Comparison of ENCODE assay signal across 25 cellular contexts in the genomic region with DNA sequence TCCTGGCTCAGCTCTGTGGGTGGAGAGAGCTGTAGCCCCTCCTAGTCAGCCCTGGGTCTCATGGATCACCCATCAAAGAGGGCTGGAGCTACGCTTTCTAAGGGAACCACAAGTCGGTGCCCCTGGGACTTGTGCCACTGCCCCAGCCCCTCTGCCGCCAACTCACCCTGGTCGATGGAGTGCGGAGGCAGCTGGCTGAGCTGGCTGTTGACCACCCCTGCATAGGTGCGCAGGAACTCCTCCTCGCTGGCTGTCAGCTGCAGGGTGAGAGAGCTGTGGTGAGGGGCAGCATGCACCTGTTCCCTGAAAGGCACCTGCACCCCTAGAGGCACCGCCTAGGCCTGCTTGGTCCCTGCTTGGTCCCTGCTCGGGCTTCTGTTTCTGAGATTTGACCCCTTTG. TPM values are rescaled to one million over a fixed set of nuclear protein-coding genes. Genes with fewer than 3 reads are reported as not detected.
DNase-seq lines count a peak whose midpoint lies in the region; ATAC-seq, FAIRE-seq and TF ChIP-seq lines count a peak whose summit lies in the region.
"Had no signal": no experiment of that assay in that cellular context is flagged by ENCODE, and none has a peak within 500 bp of the region (broad histone marks: within the 10 kb centered on the region; RNA-seq: fewer than 3 reads in every experiment).

No MANE protein-coding gene starts in this region.

- POLR2A ChIA-PET in activated B cell treated with CpG ODN at 0.5 μM for 24 hours (lab: Charles Lee): interaction anchor here (0.6 kb wide), 2 partner anchors 155 to 226 kb away, joined by 3 read pairs; no protein-coding TSS in a partner anchor

- 96% methylated on average over 9 of the region's 9 CpGs for WGBS in smooth muscle cell (ENCODE audit: low lambda C conversion rate)

- H3K4me1 Mint-ChIP-seq in activated B cell treated with CpG ODN at 0.5 μM for 24 hours: peaks cover 5% of the 10 kb centered on the region
- H3K4me1 Mint-ChIP-seq in neural progenitor cell: peaks cover 12% of the 10 kb centered on the region

- H3K27me3 ChIP-seq in neural progenitor cell (no peaks in the 10 kb centered on the region), smooth muscle cell (ENCODE audit: low read depth) (no peaks in the 10 kb centered on the region), left ventricle myocardium inferior (ENCODE audit: low read depth) (no peaks in the 10 kb centered on the region)

- no peak for TF ChIP-seq POLR2A in GM12891 (IDR thresholded peaks at IDR 0.05; ENCODE audit: low read depth, low read length)

- TF ChIP-seq CTCF in activated B cell treated with CpG ODN at 0.5 μM for 24 hours (IDR thresholded peaks at IDR 0.05) (no peak), neural progenitor cell (IDR thresholded peaks at IDR 0.05) (no peak), smooth muscle cell (IDR thresholded peaks at IDR 0.05; ENCODE audit: borderline replicate concordance, insufficient read depth, poor library complexity, severe bottlenecking) (no peak), left ventricle myocardium inferior (IDR thresholded peaks at IDR 0.05; ENCODE audit: borderline replicate concordance) (no peak)

- intact Hi-C loops in activated B cell treated with CpG ODN at 0.5 μM for 24 hours (cut with micrococcal nuclease): loop anchor here (10.0 kb wide), 1 partner anchor 484 kb away; no protein-coding TSS in a partner anchor
- intact Hi-C loops in left ventricle myocardium inferior (cut with micrococcal nuclease): loop anchor here (10.0 kb wide), 1 partner anchor 74 kb away; a partner anchor contains a TSS

- H3K9me3 ChIP-seq in neural progenitor cell (ENCODE audit: low read depth) (no peaks in the 10 kb centered on the region), smooth muscle cell (replicated peaks; ENCODE audit: low read depth) (no peaks in the 10 kb centered on the region), left ventricle myocardium inferior (replicated peaks) (no peaks in the 10 kb centered on the region)

- H3K79me2 ChIP-seq in neural progenitor cell (ENCODE audit: low read depth) (no peaks in the 10 kb centered on the region), smooth muscle cell (ENCODE audit: low read depth) (no peaks in the 10 kb centered on the region)

- FAIRE-seq in GM12891 (lab: Jason Lieb, UNC): peak; percentile 40
- FAIRE-seq: GM18507 had no signal

- H3K27ac ChIP-seq in neural progenitor cell (no peak overlapping the region), smooth muscle cell (ENCODE audit: low read depth) (no peak overlapping the region), left ventricle myocardium inferior (replicated peaks) (no peak overlapping the region)
- H3K27ac ChIP-seq: KMS-11 had no signal

- H3K9ac ChIP-seq in neural progenitor cell (no peak overlapping the region), smooth muscle cell (ENCODE audit: low read depth) (no peak overlapping the region)
- H3K9ac ChIP-seq: KMS-11 had no signal

- H3K4me3 ChIP-seq in neural progenitor cell (no peak overlapping the region), smooth muscle cell (no peak overlapping the region), left ventricle myocardium inferior (no peak overlapping the region)

- CTCF ChIA-PET in activated B cell treated with CpG ODN at 0.5 μM for 24 hours (lab: Charles Lee): interaction anchor here (5.4 to 9.6 kb wide), 2 partner anchors 87 to 255 kb away, joined by 39 to 156 read pairs; no protein-coding TSS in a partner anchor

- H3K4me2 ChIP-seq in neural progenitor cell (no peak overlapping the region), smooth muscle cell (no peak overlapping the region)
- H3K4me2 ChIP-seq: KMS-11 had no signal

- no peaks in the 10 kb centered on the region for H3K27me3 Mint-ChIP-seq in activated B cell treated with CpG ODN at 0.5 μM for 24 hours
- H3K27me3 Mint-ChIP-seq in neural progenitor cell (ENCODE audit: insufficient read depth, low read depth): peaks cover 3% of the 10 kb centered on the region
- H3K27me3 Mint-ChIP-seq: B cell, IgD-negative memory B cell had no signal

- no peak for ATAC-seq in activated B cell treated with CpG ODN at 0.5 μM for 24 hours (ENCODE audit: low read depth)
- ATAC-seq in HG03520 (IDR thresholded peaks at IDR 0.05; ENCODE audit: unreplicated experiment): no peak
- ATAC-seq: Panc1 had no signal

- H3K4me3 Mint-ChIP-seq in activated B cell treated with CpG ODN at 0.5 μM for 24 hours (no peak overlapping the region), neural progenitor cell (no peak overlapping the region)
- H3K4me3 Mint-ChIP-seq: B cell, IgD-negative memory B cell had no signal

- H3K9me3 Mint-ChIP-seq in activated B cell treated with CpG ODN at 0.5 μM for 24 hours (no peaks in the 10 kb centered on the region), neural progenitor cell (no peaks in the 10 kb centered on the region)
- H3K9me3 Mint-ChIP-seq: IgD-negative memory B cell had no signal

- H2AFZ ChIP-seq in neural progenitor cell (replicated peaks) (no peak overlapping the region), smooth muscle cell (ENCODE audit: low read depth) (no peak overlapping the region)

- H3K4me1 ChIP-seq in neural progenitor cell (peaks cover 9% of the 10 kb centered on the region), smooth muscle cell (ENCODE audit: low read depth) (peaks cover 7% of the 10 kb centered on the region), left ventricle myocardium inferior (peaks cover 39% of the 10 kb centered on the region)

- peaks cover 10% of the 10 kb centered on the region for H4K20me1 ChIP-seq in neural progenitor cell (ENCODE audit: low read depth)
- peaks cover 7% of the 10 kb centered on the region for H4K20me1 ChIP-seq in smooth muscle cell (ENCODE audit: low read depth)

- peaks cover 18% of the 10 kb centered on the region for H3F3A ChIP-seq in neural progenitor cell (ENCODE audit: low read depth)
- no peaks in the 10 kb centered on the region for H3F3A ChIP-seq in smooth muscle cell (ENCODE audit: low read depth)

- DNase-seq in GM12891 (ENCODE audit: insufficient read length, low spot score): no peak
- no peak for DNase-seq in activated B cell treated with CpG ODN at 0.5 μM for 24 hours
- DNase-seq in neural progenitor cell (ENCODE audit: low spot score): peak; percentile 0
- DNase-seq in smooth muscle cell (lab: John Stamatoyannopoulos, UW; ENCODE audit: unreplicated experiment): no peak
- DNase-seq in left ventricle myocardium inferior: no peak
- DNase-seq in NCI-H1092 (lab: John Stamatoyannopoulos, UW): no peak
- DNase-seq: Calu3, DMS153, DND-41, H7, MM.1S, NCI-H1048, NCI-H1417 treated with DMSO at 0.1 percent for 48 hours, NCI-H1694 treated with DMSO at 0.1 percent for 48 hours, NCI-H2081, NCI-H2227 treated with DMSO at 0.1 percent for 48 hours, NCI-H510A, NCI-H69, SHP77 treated with DMSO at 0.1 percent for 48 hours had no signal

- H3K36me3 Mint-ChIP-seq in activated B cell treated with CpG ODN at 0.5 μM for 24 hours (ENCODE audit: low read depth) (no peaks in the 10 kb centered on the region), neural progenitor cell (no peaks in the 10 kb centered on the region)
- H3K36me3 Mint-ChIP-seq: IgD-negative memory B cell had no signal

- H3K36me3 ChIP-seq in neural progenitor cell: no peaks in the 10 kb centered on the region
- H3K36me3 ChIP-seq in smooth muscle cell (ENCODE audit: low read depth): no peaks in the 10 kb centered on the region
- H3K36me3 ChIP-seq in left ventricle myocardium inferior: peaks cover 36% of the 10 kb centered on the region

- peak overlapping the region; percentile 63 for H3K27ac Mint-ChIP-seq in activated B cell treated with CpG ODN at 0.5 μM for 24 hours
- no peak overlapping the region for H3K27ac Mint-ChIP-seq in neural progenitor cell
- H3K27ac Mint-ChIP-seq: B cell, IgD-negative memory B cell had no signal

TF ChIP-seq in GM12891, 5 proteins besides CTCF, POLR2A, EP300 and RAD21:
- TF ChIP-seq POU2F2 (IDR thresholded peaks at IDR 0.05; ENCODE audit: low read depth, low read length): no peak
- TF ChIP-seq SPI1 (IDR thresholded peaks at IDR 0.05; ENCODE audit: low read depth, low read length): no peak
- no peak for TF ChIP-seq TAF1 (IDR thresholded peaks at IDR 0.05; ENCODE audit: low read depth, low read length)
- no peak for TF ChIP-seq POLR2AphosphoS5 (IDR thresholded peaks at IDR 0.05; ENCODE audit: low read depth, low read length)
- no peak for TF ChIP-seq PAX5 (IDR thresholded peaks at IDR 0.05; ENCODE audit: insufficient read depth, low read length, severe bottlenecking)

RNA-seq across cellular contexts. Expression of a gene that starts 39.0 kb away (rescaled TPM):
- 15.6 TPM for polyA plus RNA-seq in GM12891 (2012; ENCODE audit: low read depth, missing spikeins)
- 6.7 and 7.5 TPM in 2 replicates for total RNA-seq in activated B cell treated with CpG ODN at 0.5 μM for 24 hours
- 68.8 and 96.0 TPM in 2 replicates for total RNA-seq in neural progenitor cell (ENCODE audit: low replicate concordance)
- 27.7 and 30.6 TPM in 2 replicates for total RNA-seq in smooth muscle cell
- 52.4 and 55.1 TPM in 2 replicates for polyA plus RNA-seq in smooth muscle cell
- total RNA-seq in left ventricle myocardium inferior: 42.6 TPM

RNA-seq across cellular contexts. Expression of a gene that starts 47.3 kb away (rescaled TPM):
- polyA plus RNA-seq in GM12891 (2012; ENCODE audit: low read depth, missing spikeins): 34.9 TPM
- total RNA-seq in activated B cell treated with CpG ODN at 0.5 μM for 24 hours (50.7 and 52.2 TPM in 2 replicates), neural progenitor cell (ENCODE audit: low replicate concordance) (75.4 and 112 TPM in 2 replicates), smooth muscle cell (45.4 and 51.3 TPM in 2 replicates), left ventricle myocardium inferior (63.5 TPM)
- 83.5 and 90.8 TPM in 2 replicates for polyA plus RNA-seq in smooth muscle cell
